21 cellular contexts compared by ENCODE assay signal in genomic region chr4:142238589-142238988, GRCh38.
DNase-seq lines count a peak whose midpoint lies in the region; ATAC-seq and TF ChIP-seq lines count a peak whose summit lies in the region.
"Had no signal": no experiment of that assay in that cellular context is flagged by ENCODE, and none has a peak within 500 bp of the region (broad histone marks: within the 10 kb centered on the region; RNA-seq: fewer than 3 reads in every experiment).

No MANE protein-coding gene starts in this region.

- no peaks in the 10 kb centered on the region for H3K36me3 ChIP-seq in PC-9 (ENCODE audit: low read depth)
- H3K36me3 ChIP-seq: esophagus squamous epithelium, WERI-Rb-1 had no signal

- no peaks in the 10 kb centered on the region for H3K27me3 ChIP-seq in PC-9 (ENCODE audit: insufficient read depth, low read depth)
- H3K27me3 ChIP-seq: esophagus squamous epithelium had no signal

- no peak overlapping the region for H3K4me3 Mint-ChIP-seq in naive thymus-derived CD8-positive, alpha-beta T cell
- H3K4me3 Mint-ChIP-seq in activated CD4-positive, alpha-beta T cell treated with anti-CD3 and anti-CD28 coated beads, Interleukin-2, amount 10 ng/mL, durations not matched to agents 24 days and 14 days = no peak overlapping the region
- H3K4me3 Mint-ChIP-seq: CD4-positive, CD25-positive, alpha-beta regulatory T cell had no signal

- H3K9me2 ChIP-seq in PC-9 (ENCODE audit: insufficient read depth) = no peaks in the 10 kb centered on the region

- no peaks in the 10 kb centered on the region for H3K4me1 ChIP-seq in PC-9 (replicated peaks; ENCODE audit: insufficient read depth)
- H3K4me1 ChIP-seq: esophagus squamous epithelium had no signal

- no peak overlapping the region for H2AFZ ChIP-seq in PC-9

- peaks cover 0 to 16% (median 11%) of the 10 kb centered on the region in 4 donors for H3K4me1 Mint-ChIP-seq in naive thymus-derived CD8-positive, alpha-beta T cell
- H3K4me1 Mint-ChIP-seq in activated CD4-positive, alpha-beta T cell treated with anti-CD3 and anti-CD28 coated beads, Interleukin-2, amount 10 ng/mL, durations not matched to agents 24 days and 14 days = no peaks in the 10 kb centered on the region

- H3K36me3 Mint-ChIP-seq in naive thymus-derived CD8-positive, alpha-beta T cell = peaks cover 9 to 53% (median 21%) of the 10 kb centered on the region in 3 donors
- peaks cover 17% of the 10 kb centered on the region for H3K36me3 Mint-ChIP-seq in activated CD4-positive, alpha-beta T cell treated with anti-CD3 and anti-CD28 coated beads, Interleukin-2, amount 10 ng/mL, durations not matched to agents 24 days and 14 days (ENCODE audit: low read depth)

- peak overlapping the region in 2 of 10 donors; percentile 22 to 33 for H3K27ac Mint-ChIP-seq in naive thymus-derived CD8-positive, alpha-beta T cell
- no peak overlapping the region for H3K27ac Mint-ChIP-seq in activated CD4-positive, alpha-beta T cell treated with anti-CD3 and anti-CD28 coated beads, Interleukin-2, amount 10 ng/mL, durations not matched to agents 24 days and 14 days

- no peaks in the 10 kb centered on the region for H3F3A ChIP-seq in PC-9 (ENCODE audit: insufficient read depth, low read depth)

- 0 out of 2 replicates have a peak overlapping the region, but pooled peaks have one; percentile 1 for H3K27ac ChIP-seq in PC-9
- H3K27ac ChIP-seq: esophagus squamous epithelium, RWPE1, WERI-Rb-1 had no signal

- no peak for TF ChIP-seq POLR2A in GM18505 (IDR thresholded peaks at IDR 0.05; ENCODE audit: borderline replicate concordance, extremely low read depth, insufficient read depth, insufficient read length)

- H3K79me2 ChIP-seq in PC-9 (ENCODE audit: low read depth) = no peaks in the 10 kb centered on the region

- H3K9me3 Mint-ChIP-seq in naive thymus-derived CD8-positive, alpha-beta T cell = no peaks in the 10 kb centered on the region
- no peaks in the 10 kb centered on the region for H3K9me3 Mint-ChIP-seq in activated CD4-positive, alpha-beta T cell treated with anti-CD3 and anti-CD28 coated beads, Interleukin-2, amount 10 ng/mL, durations not matched to agents 24 days and 14 days

- no peaks in the 10 kb centered on the region for H4K20me1 ChIP-seq in PC-9 (ENCODE audit: insufficient read depth)

- TF ChIP-seq CTCF in PC-9 (conservative IDR thresholded peaks at IDR 0.05) (no peak), retinal pigment epithelial cell (conservative IDR thresholded peaks at IDR 0.05; ENCODE audit: low read depth, low read length) (no peak)

- DNase-seq in EH (ENCODE audit: low read depth) (peak; percentile 75), PC-9 (no peak), dedifferentiated amniotic fluid mesenchymal stem cell (ENCODE audit: extremely low spot score) (peak; percentile 15), retinal pigment epithelial cell (ENCODE audit: low read depth) (peak; percentile 76)
- DNase-seq in naive thymus-derived CD8-positive, alpha-beta T cell = no peak
- no peak for DNase-seq in activated CD4-positive, alpha-beta T cell treated with anti-CD3 and anti-CD28 coated beads, Interleukin-2, amount 10 ng/mL, durations not matched to agents 24 days and 14 days
- DNase-seq: activated effector memory CD4-positive, alpha-beta T cell treated with Interleukin-2 at 50 U/mL for 16 hours; CD4-positive, CD25-positive, alpha-beta regulatory T cell; DND-41; esophagus squamous epithelium; hippocampal formation; Kasumi-1; mucosa of descending colon; NCI-H1436 treated with DMSO at 0.1 percent for 48 hours; NCI-H345; NK-92 treated with Interleukin-12 subunit alpha and Interleukin-12 subunit beta, amount 100 ng/mL, for 24 hours; stimulated activated CD4-positive, alpha-beta T cell treated with anti-CD3 and anti-CD28 coated beads, Interleukin-4, amount 100 ng/mL, for 24 hours; stimulated activated CD8-positive, alpha-beta memory T cell treated with anti-CD3 and anti-CD28 coated beads, Interleukin-4, amount 100 ng/mL, for 48 hours; WERI-Rb-1 had no signal

- ATAC-seq in naive thymus-derived CD8-positive, alpha-beta T cell = no peak
- ATAC-seq in GM18505 (IDR thresholded peaks at IDR 0.05; ENCODE audit: unreplicated experiment) = no peak
- ATAC-seq: mucosa of descending colon had no signal

- CTCF ChIA-PET in PC-9 (lab: Charles Lee) = no interaction called here

- no TSS peak for BruUV-seq in PC-9 (replicated peaks; lab: Mats Ljungman, UMichigan)

- POLR2A ChIA-PET in PC-9 (lab: Charles Lee; ENCODE audit: unreplicated experiment) = no interaction called here
- POLR2A ChIA-PET in naive thymus-derived CD8-positive, alpha-beta T cell (lab: Charles Lee) = no interaction called here

- no peak overlapping the region for H3K4me2 ChIP-seq in PC-9

- intact Hi-C loops in PC-9 (cut with micrococcal nuclease; ENCODE audit: unreplicated experiment) = no loop called here
- intact Hi-C loops in activated CD4-positive, alpha-beta T cell treated with anti-CD3 and anti-CD28 coated beads, Interleukin-2, amount 10 ng/mL, durations not matched to agents 24 days and 14 days (cut with micrococcal nuclease) = no loop called here

- H3K4me3 ChIP-seq in PC-9 (no peak overlapping the region), retinal pigment epithelial cell (ENCODE audit: low read length) (no peak overlapping the region)
- H3K4me3 ChIP-seq: esophagus squamous epithelium, mucosa of descending colon had no signal

- H3K27me3 Mint-ChIP-seq in naive thymus-derived CD8-positive, alpha-beta T cell = no peaks in the 10 kb centered on the region
- no peaks in the 10 kb centered on the region for H3K27me3 Mint-ChIP-seq in activated CD4-positive, alpha-beta T cell treated with anti-CD3 and anti-CD28 coated beads, Interleukin-2, amount 10 ng/mL, durations not matched to agents 24 days and 14 days
- H3K27me3 Mint-ChIP-seq: CD4-positive, CD25-positive, alpha-beta regulatory T cell had no signal

- H3K9me3 ChIP-seq in PC-9 (ENCODE audit: insufficient read depth, low read depth) = no peaks in the 10 kb centered on the region
- H3K9me3 ChIP-seq: esophagus squamous epithelium, mucosa of descending colon had no signal

Comparison
In these comparisons a context has a peak if more than half of its experiments do, and no peak if none do; other contexts are left out.
1. DNase-seq: peak in EH (single experiment), dedifferentiated amniotic fluid mesenchymal stem cell (single experiment) and retinal pigment epithelial cell (single experiment); none in PC-9 (0 of 2), naive thymus-derived CD8-positive, alpha-beta T cell (0 of 10) and activated CD4-positive, alpha-beta T cell treated with anti-CD3 and anti-CD28 coated beads, Interleukin-2, amount 10 ng/mL, durations not matched to agents 24 days and 14 days (single experiment).